ENCODE assay signal across 15 cellular contexts in the genomic region with DNA sequence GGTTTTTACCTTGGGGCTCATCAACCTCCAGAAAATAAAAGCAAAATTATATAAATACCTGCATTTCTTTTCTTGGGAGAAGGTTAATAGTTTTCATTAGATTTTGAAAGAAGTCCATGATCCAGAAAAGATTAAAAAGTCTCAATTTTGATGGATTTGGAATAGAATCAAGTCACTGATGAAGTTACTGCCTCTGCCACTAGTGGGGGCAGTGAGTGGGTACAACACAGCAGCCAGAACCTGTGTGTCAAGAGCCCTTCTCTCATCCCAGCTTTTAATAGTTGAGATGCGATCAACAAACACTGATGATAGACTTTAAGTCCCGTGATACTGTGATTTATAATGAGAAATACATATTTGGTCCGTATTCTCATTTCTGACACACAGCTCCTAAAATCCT.
DNase-seq lines count a peak whose midpoint lies in the region; ATAC-seq, FAIRE-seq and TF ChIP-seq lines count a peak whose summit lies in the region.
"Had no signal": no experiment of that assay in that cellular context is flagged by ENCODE, and none has a peak within 500 bp of the region (broad histone marks: within the 10 kb centered on the region; RNA-seq: fewer than 3 reads in every experiment).

No MANE protein-coding gene starts in this region.

- H3K27me3 Mint-ChIP-seq in HFFc6 (ENCODE audit: insufficient read depth), result peaks cover 1% of the 10 kb centered on the region; the same call in 1 of the 2 replicates
- H3K27me3 Mint-ChIP-seq in neural progenitor cell (ENCODE audit: insufficient read depth, low read depth), result peaks cover 12% of the 10 kb centered on the region
- H3K27me3 Mint-ChIP-seq: stimulated activated naive CD8-positive, alpha-beta T cell treated with anti-CD3 and anti-CD28 coated beads, Interleukin-15, amount 100 ng/mL, for 72 hours had no signal

- H3K4me3 Mint-ChIP-seq in HFFc6 (no peak overlapping the region), neural progenitor cell (no peak overlapping the region)
- H3K4me3 Mint-ChIP-seq: nephron progenitor cell; stimulated activated naive CD8-positive, alpha-beta T cell treated with anti-CD3 and anti-CD28 coated beads, Interleukin-15, amount 100 ng/mL, for 72 hours had no signal

- H3K36me3 ChIP-seq in K562 (ENCODE audit: control insufficient read depth, insufficient read depth, low read length) (no peaks in the 10 kb centered on the region), neural progenitor cell (no peaks in the 10 kb centered on the region)

- H2AFZ ChIP-seq in K562 (ENCODE audit: low read depth, low read length) (no peak overlapping the region), neural progenitor cell (replicated peaks) (no peak overlapping the region)

- H4K20me1 ChIP-seq in K562 (replicated peaks; ENCODE audit: control insufficient read depth, insufficient read depth, low read length), result no peaks in the 10 kb centered on the region
- H4K20me1 ChIP-seq in neural progenitor cell (ENCODE audit: low read depth), result peaks cover 13% of the 10 kb centered on the region

- H3K27ac ChIP-seq in K562 (ENCODE audit: extremely low read depth, low read depth, low read length), result no peak overlapping the region
- H3K27ac ChIP-seq in neural progenitor cell, result no peak overlapping the region
- H3K27ac ChIP-seq: body of pancreas had no signal

- peak; percentile 3 for DNase-seq in activated CD4-positive, alpha-beta T cell treated with anti-CD3 and anti-CD28 coated beads for 48 hours
- DNase-seq in activated CD4-positive, alpha-beta T cell treated with anti-CD3 and anti-CD28 coated beads for 1 hour, result no peak
- DNase-seq in HFFc6 (no peak), K562 (ENCODE audit: extremely low read depth in 1 of 4, low spot score in 3 of 4) (peak in 3 of 4 experiments; percentile 11 to 32 (median 11)), neural progenitor cell (ENCODE audit: low spot score) (no peak), NCI-H2171 treated with DMSO at 0.1 percent for 48 hours (lab: John Stamatoyannopoulos, UW) (no peak), H4 (ENCODE audit: low spot score) (no peak)
- DNase-seq: activated T-cell treated with anti-CD3 and anti-CD28 coated beads, Interleukin-2, amount 50 U/mL, for 1 hour; body of pancreas; nephron progenitor cell; stimulated activated naive CD8-positive, alpha-beta T cell treated with anti-CD3 and anti-CD28 coated beads, Interleukin-15, amount 100 ng/mL, for 72 hours; T1000 had no signal

- no peaks in the 10 kb centered on the region for H3K9me3 Mint-ChIP-seq in HFFc6
- no peaks in the 10 kb centered on the region for H3K9me3 Mint-ChIP-seq in neural progenitor cell
- H3K9me3 Mint-ChIP-seq: nephron progenitor cell; stimulated activated naive CD8-positive, alpha-beta T cell treated with anti-CD3 and anti-CD28 coated beads, Interleukin-15, amount 100 ng/mL, for 72 hours had no signal

- H3K27ac Mint-ChIP-seq in HFFc6 (no peak overlapping the region), neural progenitor cell (no peak overlapping the region)
- H3K27ac Mint-ChIP-seq: nephron progenitor cell; stimulated activated naive CD8-positive, alpha-beta T cell treated with anti-CD3 and anti-CD28 coated beads, Interleukin-15, amount 100 ng/mL, for 72 hours had no signal

- ATAC-seq in K562 (peak; percentile 64; the same call in 1 of the 3 replicates), HG03565 (IDR thresholded peaks at IDR 0.05; ENCODE audit: unreplicated experiment) (no peak)
- ATAC-seq: body of pancreas; esophagus mucosa; stimulated activated naive CD8-positive, alpha-beta T cell treated with anti-CD3 and anti-CD28 coated beads, Interleukin-15, amount 100 ng/mL, for 72 hours had no signal

- in situ Hi-C loops in K562 (cut with MboI), result no loop called here

- no peak for TF ChIP-seq EP300 in K562 (IDR thresholded peaks at IDR 0.05; ENCODE audit: low read length)

- H3K27me3 ChIP-seq in K562 (ENCODE audit: control insufficient read depth in 2 of 2, insufficient read depth in 2 of 2, low read length in 2 of 2) (no peaks in the 10 kb centered on the region; a peak in 2 of 5 replicates), neural progenitor cell (peaks cover 48% of the 10 kb centered on the region)
- H3K27me3 ChIP-seq: body of pancreas had no signal

- intact Hi-C loops in K562 (cut with micrococcal nuclease), result no loop called here

- H3K4me3 ChIP-seq in K562 (no peak overlapping the region), neural progenitor cell (no peak overlapping the region)
- H3K4me3 ChIP-seq: body of pancreas had no signal

- H3F3A ChIP-seq in neural progenitor cell (ENCODE audit: low read depth), result peaks cover 12% of the 10 kb centered on the region

- TF ChIP-seq CTCF in HFFc6 (IDR thresholded peaks at IDR 0.05), result peak; percentile 63
- TF ChIP-seq CTCF in K562 (IDR thresholded peaks at IDR 0.05 in 2 of 3, conservative IDR thresholded peaks at IDR 0.05 in 1 of 3; ENCODE audit: insufficient read depth in 2 of 3, low read depth in 1 of 3, low read length in 3 of 3), result peak; percentile 33 to 55 (median 48); a peak in 5 of 6 replicates
- peak; percentile 52 for TF ChIP-seq CTCF in neural progenitor cell (IDR thresholded peaks at IDR 0.05)

- H3K9me1 ChIP-seq in K562 (ENCODE audit: control insufficient read depth, insufficient read depth, low read length), result no peaks in the 10 kb centered on the region

- H3K4me1 ChIP-seq in K562 (replicated peaks in 1 of 2; ENCODE audit: control insufficient read depth in 2 of 2, insufficient read depth in 2 of 2, low read length in 2 of 2) (no peaks in the 10 kb centered on the region), neural progenitor cell (peaks cover 26% of the 10 kb centered on the region)
- H3K4me1 ChIP-seq: body of pancreas had no signal

- POLR2A ChIA-PET in K562 (lab: Yijun Ruan, JAX), result no interaction called here

- H3K9ac ChIP-seq in K562 (ENCODE audit: insufficient read depth in 1 of 2, low read depth in 2 of 2, low read length in 2 of 2), result no peak overlapping the region
- H3K9ac ChIP-seq in neural progenitor cell, result no peak overlapping the region

- WGBS in K562 (ENCODE audit: insufficient coverage, low coverage, missing lambda C conversion rate), result 7% methylated on average over 3 of the region's 3 CpGs

- H3K36me3 Mint-ChIP-seq in HFFc6 (ENCODE audit: low read depth) (peaks cover 3% of the 10 kb centered on the region; the same call in 1 of the 2 replicates), neural progenitor cell (no peaks in the 10 kb centered on the region)

- no TSS peak for BruUV-seq in K562 (replicated peaks; lab: Mats Ljungman, UMichigan)

- CTCF ChIA-PET in K562 (lab: Yijun Ruan, JAX; ENCODE audit: low intra/inter-chr PET ratio), result no interaction called here

- H3K9me3 ChIP-seq in K562 (replicated peaks; ENCODE audit: control insufficient read depth, insufficient read depth, low read depth, low read length) (no peaks in the 10 kb centered on the region), neural progenitor cell (ENCODE audit: low read depth) (no peaks in the 10 kb centered on the region)
- H3K9me3 ChIP-seq: body of pancreas had no signal

- H3K4me2 ChIP-seq in K562 (ENCODE audit: insufficient read depth, low read length), result no peak overlapping the region
- no peak overlapping the region for H3K4me2 ChIP-seq in neural progenitor cell

- TF ChIP-seq POLR2A in K562 (conservative IDR thresholded peaks at IDR 0.05), result no peak

- H3K79me2 ChIP-seq in K562 (ENCODE audit: control insufficient read depth, insufficient read depth, low read length) (no peaks in the 10 kb centered on the region), neural progenitor cell (ENCODE audit: low read depth) (no peaks in the 10 kb centered on the region)

- H3K4me1 Mint-ChIP-seq in HFFc6 (ENCODE audit: low read depth) (peaks cover 53% of the 10 kb centered on the region), neural progenitor cell (peaks cover 28% of the 10 kb centered on the region)
- H3K4me1 Mint-ChIP-seq: stimulated activated naive CD8-positive, alpha-beta T cell treated with anti-CD3 and anti-CD28 coated beads, Interleukin-15, amount 100 ng/mL, for 72 hours had no signal

- TF ChIP-seq RAD21 in K562 (CRISPR knock-in tag; conservative IDR thresholded peaks at IDR 0.05 in 1 of 2, IDR thresholded peaks at IDR 0.05 in 1 of 2), result peak; percentile 19 to 35; a peak in 1 of 4 replicates

- FAIRE-seq in K562 (lab: Jason Lieb, UNC), result no peak
- FAIRE-seq: islet of Langerhans had no signal

TF ChIP-seq in K562, 482 proteins besides CTCF, POLR2A, EP300 and RAD21:
- TF ChIP-seq SMARCC2 (IDR thresholded peaks at IDR 0.05; ENCODE audit: low read depth) (no peak), MCM3 (IDR thresholded peaks at IDR 0.05) (no peak), GTF2A2 (tag; IDR thresholded peaks at IDR 0.05) (no peak), HNRNPLL (IDR thresholded peaks at IDR 0.05; ENCODE audit: low read depth, low read length, poor library complexity, severe bottlenecking) (no peak), TEAD1 (CRISPR knock-in tag; IDR thresholded peaks at IDR 0.05) (no peak)
- TF ChIP-seq, protein P1, sequence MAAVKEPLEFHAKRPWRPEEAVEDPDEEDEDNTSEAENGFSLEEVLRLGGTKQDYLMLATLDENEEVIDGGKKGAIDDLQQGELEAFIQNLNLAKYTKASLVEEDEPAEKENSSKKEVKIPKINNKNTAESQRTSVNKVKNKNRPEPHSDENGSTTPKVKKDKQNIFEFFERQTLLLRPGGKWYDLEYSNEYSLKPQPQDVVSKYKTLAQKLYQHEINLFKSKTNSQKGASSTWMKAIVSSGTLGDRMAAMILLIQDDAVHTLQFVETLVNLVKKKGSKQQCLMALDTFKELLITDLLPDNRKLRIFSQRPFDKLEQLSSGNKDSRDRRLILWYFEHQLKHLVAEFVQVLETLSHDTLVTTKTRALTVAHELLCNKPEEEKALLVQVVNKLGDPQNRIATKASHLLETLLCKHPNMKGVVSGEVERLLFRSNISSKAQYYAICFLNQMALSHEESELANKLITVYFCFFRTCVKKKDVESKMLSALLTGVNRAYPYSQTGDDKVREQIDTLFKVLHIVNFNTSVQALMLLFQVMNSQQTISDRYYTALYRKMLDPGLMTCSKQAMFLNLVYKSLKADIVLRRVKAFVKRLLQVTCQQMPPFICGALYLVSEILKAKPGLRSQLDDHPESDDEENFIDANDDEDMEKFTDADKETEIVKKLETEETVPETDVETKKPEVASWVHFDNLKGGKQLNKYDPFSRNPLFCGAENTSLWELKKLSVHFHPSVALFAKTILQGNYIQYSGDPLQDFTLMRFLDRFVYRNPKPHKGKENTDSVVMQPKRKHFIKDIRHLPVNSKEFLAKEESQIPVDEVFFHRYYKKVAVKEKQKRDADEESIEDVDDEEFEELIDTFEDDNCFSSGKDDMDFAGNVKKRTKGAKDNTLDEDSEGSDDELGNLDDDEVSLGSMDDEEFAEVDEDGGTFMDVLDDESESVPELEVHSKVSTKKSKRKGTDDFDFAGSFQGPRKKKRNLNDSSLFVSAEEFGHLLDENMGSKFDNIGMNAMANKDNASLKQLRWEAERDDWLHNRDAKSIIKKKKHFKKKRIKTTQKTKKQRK (IDR thresholded peaks at IDR 0.05; ENCODE audit: borderline replicate concordance, low read depth, low read length), result no peak

Comparison
In these comparisons a context has a peak if more than half of its experiments do, and no peak if none do; other contexts are left out.
1. DNase-seq: peak in activated CD4-positive, alpha-beta T cell treated with anti-CD3 and anti-CD28 coated beads for 48 hours (single experiment) and K562 (3 of 4); none in activated CD4-positive, alpha-beta T cell treated with anti-CD3 and anti-CD28 coated beads for 1 hour (single experiment), HFFc6 (single experiment), neural progenitor cell (single experiment), NCI-H2171 treated with DMSO at 0.1 percent for 48 hours (single experiment) and H4 (single experiment).
2. Peak in every context shown above with its lines, with median percentiles within 50 percentile points of each other: CTCF ChIP-seq.